In the genomic region with DNA sequence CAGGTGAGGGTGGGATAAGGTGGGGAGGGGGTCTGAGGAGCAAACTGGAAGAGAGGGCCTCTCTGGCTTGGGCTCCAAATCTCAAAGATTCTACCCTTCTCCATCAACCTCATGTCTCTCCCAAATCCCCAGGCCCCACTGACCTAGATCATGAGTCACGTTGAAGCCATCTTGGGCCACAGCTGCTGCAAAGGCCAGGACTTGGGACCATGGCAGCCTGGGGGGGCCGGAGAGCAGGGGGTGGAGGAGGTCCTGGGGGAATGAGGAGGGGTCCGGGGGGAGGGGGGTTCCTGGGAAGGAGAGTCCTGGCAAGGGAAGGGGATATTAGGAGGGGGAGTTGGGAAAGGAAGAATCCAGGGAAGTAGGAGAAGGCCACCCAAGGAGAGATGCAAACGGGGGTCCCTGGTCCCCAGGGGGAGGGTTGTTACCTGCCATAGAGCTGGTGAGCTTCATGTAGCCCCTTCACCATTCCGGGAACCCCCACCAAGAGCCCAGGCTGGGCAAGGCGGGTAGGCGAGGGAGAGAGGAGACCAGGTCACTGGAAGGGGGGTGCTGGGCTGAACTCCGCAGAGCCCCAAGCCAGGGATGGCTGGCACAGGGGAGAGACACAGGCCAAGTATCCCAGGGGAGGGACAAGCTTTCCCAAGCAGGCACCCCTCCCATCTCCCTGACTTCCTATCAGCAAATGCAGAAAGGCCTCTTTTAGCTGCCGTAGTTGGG, we compare ENCODE assay signal across 27 cellular contexts.
"Had no signal": no experiment of that assay in that cellular context is flagged by ENCODE, and none has a peak within 500 bp of the region (broad histone marks: within the 10 kb centered on the region; RNA-seq: fewer than 3 reads in every experiment).

No MANE protein-coding gene starts in this region.

- H3K36me3 Mint-ChIP-seq: natural killer cell had no signal

- H3K4me1 Mint-ChIP-seq: natural killer cell; stimulated activated naive CD8-positive, alpha-beta T cell treated with anti-CD3 and anti-CD28 coated beads, Interleukin-15, amount 100 ng/mL, for 72 hours had no signal

- H3K9me3 ChIP-seq: esophagus muscularis mucosa, heart right ventricle, lower lobe of right lung, ovary, psoas muscle, suprapubic skin, transverse colon had no signal

- H3K27ac ChIP-seq: coronary artery, esophagus muscularis mucosa, foreskin keratinocyte, heart right ventricle, lower lobe of right lung, ovary, psoas muscle, suprapubic skin, transverse colon had no signal

- ATAC-seq: foreskin keratinocyte; left ventricle myocardium superior; lower lobe of right lung; natural killer cell; psoas muscle; right cardiac atrium; stimulated activated naive CD8-positive, alpha-beta T cell treated with anti-CD3 and anti-CD28 coated beads, Interleukin-15, amount 100 ng/mL, for 72 hours had no signal

- DNase-seq: dermis blood vessel endothelial cell; effector memory CD4-positive, alpha-beta T cell; foreskin keratinocyte; glutamatergic neuron; heart right ventricle; hippocampal formation; left ventricle myocardium superior; lower lobe of right lung; natural killer cell; occipital lobe; ovary; posterior cingulate gyrus; right cardiac atrium; small intestine; stimulated activated CD4-positive, alpha-beta T cell treated with anti-CD3 and anti-CD28 coated beads, Interleukin-12 subunit alpha, Interleukin-12 subunit beta, amount 100 ng/mL, for 4 hours; stimulated activated CD4-positive, alpha-beta T cell treated with anti-CD3 and anti-CD28 coated beads, Interleukin-1b, Interleukin-23, amount 100 ng/mL, for 48 hours; stimulated activated CD4-positive, alpha-beta T cell treated with anti-CD3 and anti-CD28 coated beads, Interleukin-4, amount 100 ng/mL, for 1 hour; stimulated activated CD8-positive, alpha-beta memory T cell treated with anti-CD3 and anti-CD28 coated beads, Interleukin-4, amount 100 ng/mL, for 48 hours; stimulated activated naive CD4-positive, alpha-beta T cell; stimulated activated naive CD8-positive, alpha-beta T cell treated with anti-CD3 and anti-CD28 coated beads, Interleukin-15, amount 100 ng/mL, for 72 hours; transverse colon had no signal

- H3K27me3 Mint-ChIP-seq: stimulated activated naive CD8-positive, alpha-beta T cell treated with anti-CD3 and anti-CD28 coated beads, Interleukin-15, amount 100 ng/mL, for 72 hours had no signal

- H3K9me3 Mint-ChIP-seq: natural killer cell; stimulated activated naive CD8-positive, alpha-beta T cell treated with anti-CD3 and anti-CD28 coated beads, Interleukin-15, amount 100 ng/mL, for 72 hours had no signal

- H3K27ac Mint-ChIP-seq: natural killer cell had no signal

- H3K4me3 Mint-ChIP-seq: natural killer cell; stimulated activated naive CD8-positive, alpha-beta T cell treated with anti-CD3 and anti-CD28 coated beads, Interleukin-15, amount 100 ng/mL, for 72 hours had no signal

- FAIRE-seq: endothelial cell of umbilical vein, islet of Langerhans, small intestine had no signal

- H3K4me1 ChIP-seq: foreskin keratinocyte had no signal

- H3K36me3 ChIP-seq: ovary, transverse colon had no signal

- H3K4me3 ChIP-seq: coronary artery, esophagus muscularis mucosa, heart right ventricle, lower lobe of right lung, ovary, psoas muscle, suprapubic skin, transverse colon had no signal

- H3K27me3 ChIP-seq: esophagus muscularis mucosa, foreskin keratinocyte, heart right ventricle, ovary, suprapubic skin, transverse colon had no signal
